21 cellular contexts compared by ENCODE assay signal in genomic region chr2:52107124-52107523, GRCh38.
"Had no signal": no experiment of that assay in that cellular context is flagged by ENCODE, and none has a peak within 500 bp of the region (broad histone marks: within the 10 kb centered on the region; RNA-seq: fewer than 3 reads in every experiment).

No MANE protein-coding gene starts in this region.

- H3K27me3 ChIP-seq: left lung, right lobe of liver, suprapubic skin, tibial nerve had no signal

- ATAC-seq: activated CD4-positive, CD25-positive, alpha-beta regulatory T cell treated with anti-CD3 and anti-CD28 coated beads, Interleukin-2, amount 50 U/mL, for 24 hours; activated CD8-positive, alpha-beta T cell treated with anti-CD3 and anti-CD28 coated beads, Interleukin-2, amount 10 ng/mL, durations not matched to agents 7 days and 5 days; esophagus mucosa; left lung; right lobe of liver; stimulated activated naive CD8-positive, alpha-beta T cell treated with anti-CD3 and anti-CD28 coated beads, Interleukin-15, amount 100 ng/mL, for 72 hours had no signal

- H3K9me3 ChIP-seq: right lobe of liver, suprapubic skin had no signal

- DNase-seq: activated CD4-positive, alpha-beta T cell treated with anti-CD3 and anti-CD28 coated beads, Interleukin-2, amount 10 ng/mL, durations not matched to agents 7 days and 5 days; activated CD8-positive, alpha-beta T cell treated with anti-CD3 and anti-CD28 coated beads, Interleukin-2, amount 10 ng/mL, durations not matched to agents 7 days and 5 days; activated gamma-delta T cell treated with Interleukin-2 at 50 U/mL for 16 hours; central memory CD4-positive, alpha-beta T cell; effector memory CD4-positive, alpha-beta T cell; glutamatergic neuron; hippocampal formation; kidney glomerular epithelial cell; left lung; naive B cell; occipital lobe; right lobe of liver; stimulated activated CD4-positive, alpha-beta T cell treated with anti-CD3 and anti-CD28 coated beads, Interleukin-1b, Interleukin-23, amount 100 ng/mL, for 48 hours; stimulated activated naive CD8-positive, alpha-beta T cell treated with anti-CD3 and anti-CD28 coated beads, Interleukin-15, amount 100 ng/mL, for 72 hours had no signal

- H3K4me3 ChIP-seq: left lung, lung, right lobe of liver, skin epidermis, suprapubic skin, tibial nerve had no signal

- H3K27me3 Mint-ChIP-seq: activated CD4-positive, alpha-beta T cell treated with anti-CD3 and anti-CD28 coated beads, Interleukin-2, amount 10 ng/mL, durations not matched to agents 7 days and 5 days; activated naive CD4-positive, alpha-beta T cell treated with anti-CD3 and anti-CD28 coated beads, Interleukin-2, amount 50 U/mL, for 24 hours; naive B cell; stimulated activated naive CD8-positive, alpha-beta T cell treated with anti-CD3 and anti-CD28 coated beads, Interleukin-15, amount 100 ng/mL, for 72 hours had no signal

- H3K36me3 ChIP-seq: left lung, right lobe of liver, suprapubic skin, tibial nerve had no signal

- H3K4me1 Mint-ChIP-seq: activated CD4-positive, alpha-beta T cell treated with anti-CD3 and anti-CD28 coated beads, Interleukin-2, amount 10 ng/mL, durations not matched to agents 7 days and 5 days; activated naive CD4-positive, alpha-beta T cell treated with anti-CD3 and anti-CD28 coated beads, Interleukin-2, amount 50 U/mL, for 24 hours; naive B cell; stimulated activated naive CD8-positive, alpha-beta T cell treated with anti-CD3 and anti-CD28 coated beads, Interleukin-15, amount 100 ng/mL, for 72 hours had no signal

- H3K4me3 Mint-ChIP-seq: activated CD4-positive, alpha-beta T cell treated with anti-CD3 and anti-CD28 coated beads, Interleukin-2, amount 10 ng/mL, durations not matched to agents 7 days and 5 days; activated CD8-positive, alpha-beta T cell treated with anti-CD3 and anti-CD28 coated beads, Interleukin-2, amount 10 ng/mL, durations not matched to agents 7 days and 5 days; activated naive CD4-positive, alpha-beta T cell treated with anti-CD3 and anti-CD28 coated beads, Interleukin-2, amount 50 U/mL, for 24 hours; naive B cell; stimulated activated naive CD8-positive, alpha-beta T cell treated with anti-CD3 and anti-CD28 coated beads, Interleukin-15, amount 100 ng/mL, for 72 hours had no signal

- H3K27ac ChIP-seq: left lung, right lobe of liver, skin epidermis, suprapubic skin, tibial nerve had no signal

- H3K4me1 ChIP-seq: left lung, right lobe of liver, suprapubic skin, tibial nerve had no signal

- H3K9me3 Mint-ChIP-seq: stimulated activated naive CD8-positive, alpha-beta T cell treated with anti-CD3 and anti-CD28 coated beads, Interleukin-15, amount 100 ng/mL, for 72 hours had no signal

- H3K27ac Mint-ChIP-seq: activated CD4-positive, alpha-beta T cell treated with anti-CD3 and anti-CD28 coated beads, Interleukin-2, amount 10 ng/mL, durations not matched to agents 7 days and 5 days; activated CD8-positive, alpha-beta T cell treated with anti-CD3 and anti-CD28 coated beads, Interleukin-2, amount 10 ng/mL, durations not matched to agents 7 days and 5 days; activated naive CD4-positive, alpha-beta T cell treated with anti-CD3 and anti-CD28 coated beads, Interleukin-2, amount 50 U/mL, for 24 hours; naive B cell; stimulated activated naive CD8-positive, alpha-beta T cell treated with anti-CD3 and anti-CD28 coated beads, Interleukin-15, amount 100 ng/mL, for 72 hours had no signal

- H3K36me3 Mint-ChIP-seq: activated naive CD4-positive, alpha-beta T cell treated with anti-CD3 and anti-CD28 coated beads, Interleukin-2, amount 50 U/mL, for 24 hours; naive B cell had no signal
